Comparison of ENCODE assay signal across 12 cellular contexts in the genomic region with DNA sequence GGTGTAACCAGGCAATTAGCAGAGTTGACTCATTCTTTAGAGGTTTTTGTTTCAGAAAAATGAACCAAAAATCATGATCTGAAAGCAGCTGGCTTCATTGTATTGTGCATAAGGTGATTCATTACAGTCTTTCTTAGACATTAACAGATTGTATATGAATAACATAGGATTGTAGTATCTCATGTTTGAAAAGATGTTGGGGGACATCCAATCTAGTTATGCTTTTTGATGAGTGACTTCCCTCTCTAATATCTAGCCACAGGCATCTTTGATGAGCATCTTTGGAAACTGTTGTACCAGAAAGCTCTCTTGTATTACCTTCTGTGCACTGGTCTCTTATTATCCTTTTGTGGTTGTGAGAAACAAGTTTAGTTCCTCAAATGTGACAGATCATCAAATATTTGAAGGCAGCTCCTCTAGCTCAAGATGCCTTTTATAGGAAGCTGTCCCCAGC. TPM values are rescaled to one million over a fixed set of nuclear protein-coding genes. Genes with fewer than 3 reads are reported as not detected.
A peak's percentile ranks its signal among the peaks of the same experiment; 100 is the strongest.
DNase-seq lines count a peak whose midpoint lies in the region; ATAC-seq lines count a peak whose summit lies in the region.
"Had no signal": no experiment of that assay in that cellular context is flagged by ENCODE, and none has a peak within 500 bp of the region (broad histone marks: within the 10 kb centered on the region; RNA-seq: fewer than 3 reads in every experiment).

No MANE protein-coding gene starts in this region.

- in situ Hi-C loops in G401 (cut with HindIII; ENCODE audit: low sequenced_read_pairs): no loop called here

- H3K27me3 Mint-ChIP-seq in stimulated activated naive B cell treated with anti-CD40 and anti-IgM and Interleukin-4, amounts not matched to agents 10 μg/mL and 1 μg/mL and 100 μg/mL, for 72 hours: no peaks in the 10 kb centered on the region

- no peak for DNase-seq in activated CD4-positive, CD25-positive, alpha-beta regulatory T cell (lab: John Stamatoyannopoulos, UW)
- DNase-seq in NOMO-1 treated with DMSO at 0.1 percent for 48 hours (lab: John Stamatoyannopoulos, UW; ENCODE audit: unreplicated experiment): peak; percentile 80
- DNase-seq in stimulated activated naive B cell treated with anti-CD40 and anti-IgM and Interleukin-4, amounts not matched to agents 10 μg/mL and 1 μg/mL and 100 μg/mL, for 72 hours: no peak
- DNase-seq in NCI-H128 (lab: John Stamatoyannopoulos, UW; ENCODE audit: unreplicated experiment): no peak
- no peak for DNase-seq in G401 (ENCODE audit: low spot score)
- DNase-seq in Ammon's horn (ENCODE audit: low spot score): no peak
- DNase-seq: 8988T; activated CD8-positive, alpha-beta memory T cell treated with anti-CD3 and anti-CD28 coated beads, Interleukin-2, amount 50 U/mL, for 4 hours; DMS79; NCI-H748 treated with DMSO at 0.1 percent for 48 hours had no signal

- peaks cover 33 to 79% of the 10 kb centered on the region in 2 donors for H3K4me1 Mint-ChIP-seq in stimulated activated naive B cell treated with anti-CD40 and anti-IgM and Interleukin-4, amounts not matched to agents 10 μg/mL and 1 μg/mL and 100 μg/mL, for 72 hours

- H3K9me3 Mint-ChIP-seq in stimulated activated naive B cell treated with anti-CD40 and anti-IgM and Interleukin-4, amounts not matched to agents 10 μg/mL and 1 μg/mL and 100 μg/mL, for 72 hours: peaks cover 2 to 4% of the 10 kb centered on the region in 2 donors

- H3K4me3 Mint-ChIP-seq in stimulated activated naive B cell treated with anti-CD40 and anti-IgM and Interleukin-4, amounts not matched to agents 10 μg/mL and 1 μg/mL and 100 μg/mL, for 72 hours: peak overlapping the region; percentile 54 to 60

- peak; percentile 88 to 89 for ATAC-seq in activated CD4-positive, CD25-positive, alpha-beta regulatory T cell treated with anti-CD3 and anti-CD28 coated beads, Interleukin-2, amount 50 U/mL, for 24 hours
- peak; percentile 59 for ATAC-seq in HG02610 (IDR thresholded peaks at IDR 0.05; ENCODE audit: unreplicated experiment)
- peak; percentile 93 to 94 for ATAC-seq in stimulated activated naive B cell treated with anti-CD40 and anti-IgM and Interleukin-4, amounts not matched to agents 10 μg/mL and 1 μg/mL and 100 μg/mL, for 72 hours (replicated peaks)

- H3K27ac Mint-ChIP-seq in stimulated activated naive B cell treated with anti-CD40 and anti-IgM and Interleukin-4, amounts not matched to agents 10 μg/mL and 1 μg/mL and 100 μg/mL, for 72 hours: peak overlapping the region; percentile 84

- peaks cover 19 to 38% of the 10 kb centered on the region in 2 donors for H3K36me3 Mint-ChIP-seq in stimulated activated naive B cell treated with anti-CD40 and anti-IgM and Interleukin-4, amounts not matched to agents 10 μg/mL and 1 μg/mL and 100 μg/mL, for 72 hours

RNA-seq across cellular contexts. Expression of a gene that starts 8.3 kb away (rescaled TPM):
- 6.8 and 16.3 TPM in 2 replicates for total RNA-seq in G401 (2014; rRNA removed; shearing (Covaris generic))
